In genomic region chr2:121258066-121258465, GRCh38 we compare ENCODE assay signal across 14 cellular contexts. TPM values are rescaled to one million over a fixed set of nuclear protein-coding genes. Genes with fewer than 3 reads are reported as not detected.
DNase-seq lines count a peak whose midpoint lies in the region; ATAC-seq and TF ChIP-seq lines count a peak whose summit lies in the region.
"Had no signal": no experiment of that assay in that cellular context is flagged by ENCODE, and none has a peak within 500 bp of the region (broad histone marks: within the 10 kb centered on the region; RNA-seq: fewer than 3 reads in every experiment).

No MANE protein-coding gene starts in this region.

- no peaks in the 10 kb centered on the region for H3K9me3 ChIP-seq in hepatocyte (ENCODE audit: low read depth)
- H3K9me3 ChIP-seq in CD4-positive, alpha-beta memory T cell (ENCODE audit: control insufficient read depth in 1 of 2, low read length in 2 of 2), result no peaks in the 10 kb centered on the region
- H3K9me3 ChIP-seq: HAP-1 had no signal

- H3K79me2 ChIP-seq in hepatocyte, result no peaks in the 10 kb centered on the region

- H3K27ac ChIP-seq in hepatocyte, result no peak overlapping the region
- H3K27ac ChIP-seq in CD4-positive, alpha-beta memory T cell (ENCODE audit: low read depth, low read length), result no peak overlapping the region

- no peak overlapping the region for H2AFZ ChIP-seq in hepatocyte

- TF ChIP-seq CTCF in hepatocyte (IDR thresholded peaks at IDR 0.05; ENCODE audit: poor library complexity) (no peak), type B pancreatic cell (conservative IDR thresholded peaks at IDR 0.05) (no peak)

- H3K36me3 ChIP-seq in hepatocyte (replicated peaks; ENCODE audit: insufficient read depth, low read depth), result no peaks in the 10 kb centered on the region
- H3K36me3 ChIP-seq in CD4-positive, alpha-beta memory T cell (ENCODE audit: insufficient read depth, low read length), result no peaks in the 10 kb centered on the region
- H3K36me3 ChIP-seq: HAP-1 had no signal

- H4K20me1 ChIP-seq in hepatocyte (ENCODE audit: insufficient read depth, poor library complexity, severe bottlenecking), result no peaks in the 10 kb centered on the region

- no peak overlapping the region for H3K4me2 ChIP-seq in hepatocyte

- H3K9me3 Mint-ChIP-seq in type B pancreatic cell (no peaks in the 10 kb centered on the region), immature natural killer cell (no peaks in the 10 kb centered on the region)
- peaks cover 0 to 3% (median 0%) of the 10 kb centered on the region in 8 donors for H3K9me3 Mint-ChIP-seq in CD4-positive, alpha-beta memory T cell
- H3K9me3 Mint-ChIP-seq: CD4-positive, alpha-beta T cell had no signal

- ATAC-seq in Right ventricle myocardium inferior (no peak), sciatic nerve (no peak)

- no peak overlapping the region for H3K4me3 ChIP-seq in hepatocyte
- no peak overlapping the region for H3K4me3 ChIP-seq in CD4-positive, alpha-beta memory T cell (ENCODE audit: low read length in 2 of 2)
- H3K4me3 ChIP-seq: HAP-1 had no signal

- H3K4me1 Mint-ChIP-seq in type B pancreatic cell (ENCODE audit: unreplicated experiment) (no peaks in the 10 kb centered on the region), immature natural killer cell (peaks cover 7 to 9% of the 10 kb centered on the region in 2 donors)
- no peaks in the 10 kb centered on the region for H3K4me1 Mint-ChIP-seq in CD4-positive, alpha-beta memory T cell
- H3K4me1 Mint-ChIP-seq: B cell had no signal

- H3K4me1 ChIP-seq in hepatocyte (ENCODE audit: insufficient read depth), result peaks cover 9% of the 10 kb centered on the region
- no peaks in the 10 kb centered on the region for H3K4me1 ChIP-seq in CD4-positive, alpha-beta memory T cell (ENCODE audit: insufficient read depth, low read length)
- H3K4me1 ChIP-seq: HAP-1 had no signal

- CTCF ChIA-PET in CD4-positive, alpha-beta memory T cell (lab: Charles Lee; ENCODE audit: partially characterized antibody), result no interaction called here

- POLR2A ChIA-PET in CD4-positive, alpha-beta memory T cell (lab: Charles Lee; ENCODE audit: partially characterized antibody), result no interaction called here

- H3K27me3 ChIP-seq in hepatocyte, result no peaks in the 10 kb centered on the region
- H3K27me3 ChIP-seq in CD4-positive, alpha-beta memory T cell (ENCODE audit: insufficient read depth, low read length), result no peaks in the 10 kb centered on the region

- H3K27ac Mint-ChIP-seq in type B pancreatic cell (peak overlapping the region; percentile 53), immature natural killer cell (no peak overlapping the region)
- no peak overlapping the region for H3K27ac Mint-ChIP-seq in CD4-positive, alpha-beta memory T cell
- H3K27ac Mint-ChIP-seq: B cell; CD4-positive, alpha-beta T cell had no signal

- intact Hi-C loops in cardiac septum (cut with DNase I) (no loop called here), Right ventricle myocardium inferior (cut with DNase I) (no loop called here), sciatic nerve (cut with DNase I) (no loop called here)
- intact Hi-C loops in CD4-positive, alpha-beta memory T cell (cut with micrococcal nuclease), result no loop called here

- DNase-seq in cardiac septum (ENCODE audit: low spot score), result peak; percentile 44
- DNase-seq in Right ventricle myocardium inferior (ENCODE audit: missing footprints), result no peak
- DNase-seq in hepatocyte (ENCODE audit: low spot score), result peak; percentile 2
- DNase-seq in sciatic nerve (ENCODE audit: low spot score), result peak; percentile 10
- no peak for DNase-seq in type B pancreatic cell (ENCODE audit: extremely low spot score, unreplicated experiment)
- DNase-seq in CD4-positive, alpha-beta memory T cell, result no peak
- DNase-seq in immature natural killer cell, result no peak
- DNase-seq: C1 segment of cervical spinal cord; CD4-positive, alpha-beta T cell; DMS153; DND-41; IMR-90 had no signal

- no peaks in the 10 kb centered on the region for H3K27me3 Mint-ChIP-seq in type B pancreatic cell
- H3K27me3 Mint-ChIP-seq in CD4-positive, alpha-beta memory T cell, result peaks cover 4 to 11% of the 10 kb centered on the region in 2 donors
- H3K27me3 Mint-ChIP-seq in immature natural killer cell (ENCODE audit: low read depth in 3 of 3), result peaks cover 5 to 7% (median 7%) of the 10 kb centered on the region in 3 donors

- 90% methylated on average over 6 of the region's 6 CpGs for WGBS in hepatocyte (ENCODE audit: low lambda C conversion rate, missing lambda C conversion rate)

- no peaks in the 10 kb centered on the region for H3K36me3 Mint-ChIP-seq in type B pancreatic cell
- no peaks in the 10 kb centered on the region for H3K36me3 Mint-ChIP-seq in CD4-positive, alpha-beta memory T cell
- no peaks in the 10 kb centered on the region for H3K36me3 Mint-ChIP-seq in immature natural killer cell

- H3K9me2 ChIP-seq in hepatocyte (replicated peaks; ENCODE audit: insufficient read depth), result no peaks in the 10 kb centered on the region

- H3K4me3 Mint-ChIP-seq in type B pancreatic cell (no peak overlapping the region), immature natural killer cell (no peak overlapping the region)
- H3K4me3 Mint-ChIP-seq in CD4-positive, alpha-beta memory T cell, result no peak overlapping the region
- H3K4me3 Mint-ChIP-seq: B cell; CD4-positive, alpha-beta T cell had no signal

RNA-seq across cellular contexts. Expression of gene TFCP2L1, which starts 26.9 kb away (rescaled TPM):
- 0.03 TPM for total RNA-seq in cardiac septum
- total RNA-seq in Right ventricle myocardium inferior, result 0.30 TPM
- 2.2 and 2.5 TPM in 2 replicates for total RNA-seq in hepatocyte
- 0.99 and 1.1 TPM in 2 replicates for polyA plus RNA-seq in hepatocyte
- 0.27 TPM for total RNA-seq in sciatic nerve
- 3.0 and 4.6 TPM in 2 replicates for total RNA-seq in type B pancreatic cell (ENCODE audit: low replicate concordance)
- under 1 TPM in 1 of 2 experiments, not detected in 1; 0.06 TPM for total RNA-seq in CD4-positive, alpha-beta memory T cell
- polyA plus RNA-seq in CD4-positive, alpha-beta memory T cell, result not detected
- under 1 TPM in 2 of 3 donors, not detected in 1; 0.02 to 0.14 TPM for polyA plus RNA-seq in immature natural killer cell
- total RNA-seq: B cell, IMR-90 had no signal
- polyA plus RNA-seq: IMR-90 had no signal

Comparison
In these comparisons a context has a peak if more than half of its experiments do, and no peak if none do; other contexts are left out.
1. DNase-seq: peak in cardiac septum (single experiment), hepatocyte (single experiment) and sciatic nerve (single experiment); none in Right ventricle myocardium inferior (single experiment), type B pancreatic cell (single experiment), CD4-positive, alpha-beta memory T cell (0 of 5) and immature natural killer cell (0 of 3).